8 cellular contexts compared by ENCODE assay signal in the genomic region with DNA sequence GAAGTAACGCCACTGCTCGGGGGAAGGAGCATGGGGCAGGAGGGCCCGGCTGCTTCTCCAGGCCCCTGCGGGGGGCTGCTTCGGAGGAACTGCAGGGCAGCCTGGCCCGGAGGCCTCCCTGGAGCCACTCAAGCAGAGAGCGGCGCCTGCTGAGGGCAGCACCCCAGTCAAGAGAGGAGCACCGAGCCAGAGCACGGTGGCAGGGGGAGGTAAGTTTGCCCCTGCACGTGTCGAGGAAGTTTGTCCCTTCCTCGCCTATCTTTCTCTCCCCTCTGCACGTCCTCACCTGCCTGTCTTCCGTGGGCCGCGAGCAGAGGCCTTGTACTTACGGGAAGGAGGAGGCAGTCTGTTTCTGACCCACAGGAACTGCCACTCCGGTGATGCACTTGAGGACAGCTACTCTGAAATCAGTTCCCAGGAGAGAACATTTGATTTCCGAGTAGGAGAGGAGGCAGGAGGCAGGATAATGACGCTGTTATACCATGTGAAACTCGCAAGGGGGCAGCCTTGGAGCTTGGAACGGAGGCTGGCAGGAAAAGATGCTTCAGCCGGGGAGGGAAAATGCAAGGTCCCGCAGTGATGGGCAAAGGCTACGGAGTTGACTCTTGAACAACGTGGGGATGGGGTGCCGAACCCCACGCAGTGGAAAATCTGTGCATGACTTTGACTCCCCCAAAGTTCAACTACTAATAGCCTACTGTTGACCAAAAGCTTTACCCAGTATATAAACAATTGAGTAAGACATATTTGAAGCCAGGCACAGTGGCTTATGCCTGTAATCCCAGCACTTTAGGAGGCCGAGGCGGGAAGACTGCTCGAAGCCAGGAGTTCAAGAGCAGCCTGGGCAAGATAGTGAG. TPM values are rescaled to one million over a fixed set of nuclear protein-coding genes. Genes with fewer than 3 reads are reported as not detected.
A peak's percentile ranks its signal among the peaks of the same experiment; 100 is the strongest.
DNase-seq lines count a peak whose midpoint lies in the region; ATAC-seq and TF ChIP-seq lines count a peak whose summit lies in the region.

No MANE protein-coding gene starts in this region.

- POLR2A ChIA-PET in SK-N-SH (lab: Yijun Ruan, JAX) = no interaction called here

- no peak overlapping the region for H3K18ac ChIP-seq in trophoblast cell (ENCODE audit: low read length)

- H3K36me3 Mint-ChIP-seq in activated naive CD4-positive, alpha-beta T cell treated with anti-CD3 and anti-CD28 coated beads, Interleukin-2, amount 50 U/mL, for 72 hours = no peaks in the 10 kb centered on the region

- H3K9me2 ChIP-seq in SK-N-SH = no peaks in the 10 kb centered on the region

- H2BK120ac ChIP-seq in trophoblast cell (ENCODE audit: insufficient read depth, low read length, poor library complexity) = no peak overlapping the region

- H3K9me3 ChIP-seq in SK-N-SH = no peaks in the 10 kb centered on the region
- no peaks in the 10 kb centered on the region for H3K9me3 ChIP-seq in trophoblast cell (ENCODE audit: insufficient read depth, low read depth, low read length)
- no peaks in the 10 kb centered on the region for H3K9me3 ChIP-seq in upper lobe of right lung

- no peak overlapping the region for H2BK5ac ChIP-seq in trophoblast cell (ENCODE audit: low read depth, low read length, poor library complexity)

- TF ChIP-seq EP300 in SK-N-SH (IDR thresholded peaks at IDR 0.05; ENCODE audit: borderline replicate concordance in 1 of 2, low read depth in 1 of 2, low read length in 1 of 2) = no peak

- H3K4me1 ChIP-seq in SK-N-SH (ENCODE audit: control insufficient read depth in 1 of 2, insufficient read depth in 2 of 2, low read depth in 1 of 2, low read length in 1 of 2) (peaks cover 0 to 3% of the 10 kb centered on the region in 2 experiments; a peak in 1 of 4 replicates), trophoblast cell (ENCODE audit: control insufficient read depth in 1 of 2, insufficient read depth in 2 of 2, low read length in 2 of 2) (no peaks in the 10 kb centered on the region), upper lobe of right lung (peaks cover under 1% of the 10 kb centered on the region)

- no peaks in the 10 kb centered on the region for H3K36me3 ChIP-seq in SK-N-SH (replicated peaks in 1 of 2; ENCODE audit: control insufficient read depth in 1 of 2, insufficient read depth in 2 of 2, low read length in 1 of 2)
- no peaks in the 10 kb centered on the region for H3K36me3 ChIP-seq in trophoblast cell (ENCODE audit: control insufficient read depth in 1 of 2, insufficient read depth in 2 of 2, low read length in 2 of 2)
- no peaks in the 10 kb centered on the region for H3K36me3 ChIP-seq in upper lobe of right lung

- no peak overlapping the region for H4K91ac ChIP-seq in trophoblast cell (ENCODE audit: low read depth, low read length)

- no peak overlapping the region for H3K4me3 ChIP-seq in SK-N-SH (ENCODE audit: low read depth in 2 of 2, low read length in 1 of 2)
- no peak overlapping the region for H3K4me3 ChIP-seq in trophoblast cell (ENCODE audit: low read depth, low read length)
- no peak overlapping the region for H3K4me3 ChIP-seq in upper lobe of right lung

- no peaks in the 10 kb centered on the region for H4K20me1 ChIP-seq in SK-N-SH (ENCODE audit: insufficient read depth)

- peak; percentile 91 for TF ChIP-seq RAD21 in SK-N-SH (IDR thresholded peaks at IDR 0.05; ENCODE audit: low read length)

- H2BK12ac ChIP-seq in trophoblast cell (ENCODE audit: low read length) = no peak overlapping the region

- H3K9ac ChIP-seq in SK-N-SH (no peak overlapping the region), trophoblast cell (ENCODE audit: low read length) (no peak overlapping the region)

- H2AFZ ChIP-seq in SK-N-SH (ENCODE audit: low read depth) (peak overlapping the region; percentile 9; the same call in 1 of the 2 replicates), trophoblast cell (ENCODE audit: insufficient read depth, low read length, poor library complexity) (no peak overlapping the region)

- H3K27ac ChIP-seq in SK-N-SH (ENCODE audit: low read depth in 2 of 2, low read length in 1 of 2) = no peak overlapping the region
- H3K27ac ChIP-seq in trophoblast cell (ENCODE audit: low read depth, low read length) = no peak overlapping the region
- H3K27ac ChIP-seq in upper lobe of right lung = no peak overlapping the region

- no peak overlapping the region for H2AK5ac ChIP-seq in trophoblast cell (ENCODE audit: low read length)

- no peaks in the 10 kb centered on the region for H3K9me3 Mint-ChIP-seq in activated naive CD4-positive, alpha-beta T cell treated with anti-CD3 and anti-CD28 coated beads, Interleukin-2, amount 50 U/mL, for 72 hours

- no peak overlapping the region for H3K23ac ChIP-seq in trophoblast cell (ENCODE audit: low read length)

- no peak overlapping the region for H4K12ac ChIP-seq in trophoblast cell (ENCODE audit: low read depth, low read length)

- H3K27ac Mint-ChIP-seq in activated naive CD4-positive, alpha-beta T cell treated with anti-CD3 and anti-CD28 coated beads, Interleukin-2, amount 50 U/mL, for 72 hours = peak overlapping the region in 1 of 2 donors; percentile 76

- H3K79me2 ChIP-seq in SK-N-SH (ENCODE audit: insufficient read depth) (no peaks in the 10 kb centered on the region), trophoblast cell (ENCODE audit: control insufficient read depth, insufficient read depth, low read length, poor library complexity) (no peaks in the 10 kb centered on the region)

- H3K14ac ChIP-seq in trophoblast cell (ENCODE audit: low read length) = no peak overlapping the region

- peak; percentile 74 to 80 for ATAC-seq in activated naive CD4-positive, alpha-beta T cell treated with anti-CD3 and anti-CD28 coated beads, Interleukin-2, amount 50 U/mL, for 72 hours
- peak; percentile 86 for ATAC-seq in upper lobe of right lung

- WGBS in SK-N-SH (ENCODE audit: low lambda C conversion rate) = 5% methylated on average over 26 of the region's 32 CpGs
- WGBS in trophoblast cell (ENCODE audit: extremely low coverage, insufficient coverage, insufficient read length) = no CpG with 5 or more reads among the region's 32 CpGs

- CTCF ChIA-PET in SK-N-SH (lab: Yijun Ruan, JAX) = interaction anchor here (0.7 to 7.2 kb wide), 56 partner anchors 8 to 447 kb away, joined by 3 to 111 read pairs (median 4); partner anchors contain the start of genes FXYD3 and HAUS5

- peaks cover 80% of the 10 kb centered on the region for H3K27me3 ChIP-seq in SK-N-SH (ENCODE audit: insufficient read depth)
- no peaks in the 10 kb centered on the region for H3K27me3 ChIP-seq in trophoblast cell (ENCODE audit: insufficient read depth, low read length)
- no peaks in the 10 kb centered on the region for H3K27me3 ChIP-seq in upper lobe of right lung

- H3K4ac ChIP-seq in trophoblast cell (ENCODE audit: low read depth, low read length) = no peak overlapping the region

- H3K4me2 ChIP-seq in SK-N-SH (no peak overlapping the region), trophoblast cell (ENCODE audit: low read length) (no peak overlapping the region)

- H3K79me1 ChIP-seq in trophoblast cell (ENCODE audit: low read length) = no peaks in the 10 kb centered on the region

- H3F3A ChIP-seq in SK-N-SH (replicated peaks; ENCODE audit: insufficient read depth) = no peaks in the 10 kb centered on the region

- peak; percentile 80 for TF ChIP-seq CTCF in SK-N-SH (IDR thresholded peaks at IDR 0.05)
- TF ChIP-seq CTCF in upper lobe of right lung (IDR thresholded peaks at IDR 0.05) = peak; percentile 82

- intact Hi-C loops in head of caudate nucleus (cut with DNase I) = loop anchor here (5.0 kb wide), 1 partner anchor 145 kb away; no protein-coding TSS in a partner anchor
- intact Hi-C loops in upper lobe of right lung (cut with DNase I) = loop anchor here (10.0 kb wide), 2 partner anchors 112 to 142 kb away; partner anchors contain the start of gene KRTDAP

- no peak overlapping the region for H4K8ac ChIP-seq in trophoblast cell (ENCODE audit: low read depth, low read length)

- DNase-seq in GM03348 (ENCODE audit: low spot score) (peak; percentile 91), MV-4-11 (lab: John Stamatoyannopoulos, UW) (peak; percentile 67), SK-N-SH (peak; percentile 85), head of caudate nucleus (peak; percentile 58 to 92 (median 82)), trophoblast cell (peak; percentile 42 to 89), upper lobe of right lung (peak; percentile 76), T1000 (lab: John Stamatoyannopoulos, UW) (no peak)
- peak; percentile 75 to 76 for DNase-seq in activated naive CD4-positive, alpha-beta T cell treated with anti-CD3 and anti-CD28 coated beads, Interleukin-2, amount 50 U/mL, for 72 hours (ENCODE audit: low spot score in 2 of 2)

TF ChIP-seq in SK-N-SH, 30 proteins besides CTCF, POLR2A, EP300 and RAD21 (continues in another document):
- peak; percentile 72 for TF ChIP-seq SMC3 (IDR thresholded peaks at IDR 0.05; ENCODE audit: low read depth, low read length)
- no peak for TF ChIP-seq SIN3A (IDR thresholded peaks at IDR 0.05; ENCODE audit: borderline replicate concordance, low read depth, low read length)
- no peak for TF ChIP-seq GATA2 (CRISPR knock-in tag; IDR thresholded peaks at IDR 0.05)
- TF ChIP-seq JUND (IDR thresholded peaks at IDR 0.05) = no peak

RNA-seq across cellular contexts. Expression of gene FFAR1, which starts 5.0 kb away (rescaled TPM):
- polyA plus RNA-seq in SK-N-SH (2012; rRNA removed) = not detected in 2 replicates
- not detected in 2 replicates for polyA plus RNA-seq in SK-N-SH (2012; cell fraction: cytosol; rRNA removed)
- polyA plus RNA-seq in SK-N-SH (2012; cell fraction: nucleus; rRNA removed) = not detected in 2 replicates
- total RNA-seq in activated naive CD4-positive, alpha-beta T cell treated with anti-CD3 and anti-CD28 coated beads, Interleukin-2, amount 50 U/mL, for 72 hours = 1 to 10 TPM in 1 of 2 donors, under 1 TPM in 1; 0.23 to 1.5 TPM
- 0.01 and 0.03 TPM in 2 replicates for polyA plus RNA-seq in trophoblast cell (2013)
- total RNA-seq in upper lobe of right lung = not detected

RNA-seq across cellular contexts. Expression of gene FFAR3, which starts 5.6 kb away (rescaled TPM):
- polyA plus RNA-seq in SK-N-SH (2012; rRNA removed) = not detected in 2 replicates
- not detected in 2 replicates for polyA plus RNA-seq in SK-N-SH (2012; cell fraction: cytosol; rRNA removed)
- 0.06 TPM in 1 of 2 replicates, not detected in the other for polyA plus RNA-seq in SK-N-SH (2012; cell fraction: nucleus; rRNA removed)
- 1 to 10 TPM; 1.4 to 5.1 TPM for total RNA-seq in activated naive CD4-positive, alpha-beta T cell treated with anti-CD3 and anti-CD28 coated beads, Interleukin-2, amount 50 U/mL, for 72 hours
- polyA plus RNA-seq in trophoblast cell (2013) = not detected in 2 replicates
- total RNA-seq in upper lobe of right lung = not detected

RNA-seq across cellular contexts. Expression of gene GPR42, which starts 18.2 kb away (rescaled TPM):
- polyA plus RNA-seq in SK-N-SH (2012; rRNA removed) = not detected in 2 replicates
- polyA plus RNA-seq in SK-N-SH (2012; cell fraction: cytosol; rRNA removed) = not detected in 2 replicates
- not detected in 2 replicates for polyA plus RNA-seq in SK-N-SH (2012; cell fraction: nucleus; rRNA removed)
- total RNA-seq in activated naive CD4-positive, alpha-beta T cell treated with anti-CD3 and anti-CD28 coated beads, Interleukin-2, amount 50 U/mL, for 72 hours = 1 to 10 TPM in 1 of 2 donors, under 1 TPM in 1; 0.50 to 1.8 TPM
- polyA plus RNA-seq in trophoblast cell (2013) = not detected in 2 replicates
- total RNA-seq in upper lobe of right lung = not detected

RNA-seq across cellular contexts. Expression of gene CD22, which starts 23.7 kb away (rescaled TPM):
- 0.16 and 0.18 TPM in 2 replicates for polyA plus RNA-seq in SK-N-SH (2012; rRNA removed)
- 0.03 TPM in 1 of 2 replicates, not detected in the other for polyA plus RNA-seq in SK-N-SH (2012; cell fraction: cytosol; rRNA removed)
- 0.34 TPM in 1 of 2 replicates, not detected in the other for polyA plus RNA-seq in SK-N-SH (2012; cell fraction: nucleus; rRNA removed)
- 10 to 100 TPM in 1 of 2 donors, 1 to 10 TPM in 1; 7.0 to 48.2 TPM for total RNA-seq in activated naive CD4-positive, alpha-beta T cell treated with anti-CD3 and anti-CD28 coated beads, Interleukin-2, amount 50 U/mL, for 72 hours
- 0.52 and 0.54 TPM in 2 replicates for polyA plus RNA-seq in trophoblast cell (2013)
- total RNA-seq in upper lobe of right lung = 15.8 TPM
